In the genomic region with DNA sequence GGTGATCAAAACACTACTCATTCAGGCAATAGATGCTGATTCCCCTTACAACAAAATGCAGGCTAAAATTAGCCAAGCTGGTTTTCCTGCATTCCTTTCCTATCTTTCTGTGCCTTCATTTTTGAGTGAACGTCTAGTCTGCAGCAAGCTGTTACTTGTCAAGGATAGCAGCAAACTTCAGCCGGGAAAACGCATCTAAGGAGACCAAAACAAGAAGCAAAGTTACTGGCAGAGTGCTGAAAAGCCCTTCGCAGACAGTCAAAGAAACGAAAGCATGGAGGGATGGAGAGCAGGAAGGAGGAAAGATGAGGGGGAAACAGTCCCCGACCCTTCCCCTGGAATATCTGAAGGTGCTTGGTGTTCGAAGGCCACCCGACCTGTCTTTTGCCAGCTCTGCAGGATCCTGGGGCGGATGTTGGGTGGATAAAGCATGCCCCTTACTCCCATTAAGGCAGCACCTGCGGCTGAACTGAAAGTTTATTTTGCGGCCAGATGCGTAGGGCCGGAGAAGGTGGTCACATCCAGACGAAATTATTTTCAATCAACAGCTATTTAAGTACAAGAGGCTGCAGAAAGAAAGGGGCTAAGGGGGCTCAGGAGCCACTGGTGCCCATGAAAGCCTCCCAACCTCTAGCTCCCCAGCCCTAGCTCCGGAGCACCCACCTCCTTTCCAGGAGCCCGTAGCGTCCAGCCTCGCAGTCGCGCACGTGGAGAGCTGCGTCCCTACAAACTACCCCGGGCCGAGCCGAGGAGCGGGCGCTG, we compare ENCODE assay signal across 1 cellular context.
A peak's percentile ranks its signal among the peaks of the same experiment; 100 is the strongest.
TF ChIP-seq lines count a peak whose summit lies in the region.

No MANE protein-coding gene starts in this region.

TF ChIP-seq in HepG2, 621 proteins besides CTCF, POLR2A, EP300 and RAD21 (continued from another document and continues in another):
- TF ChIP-seq, protein P1, sequence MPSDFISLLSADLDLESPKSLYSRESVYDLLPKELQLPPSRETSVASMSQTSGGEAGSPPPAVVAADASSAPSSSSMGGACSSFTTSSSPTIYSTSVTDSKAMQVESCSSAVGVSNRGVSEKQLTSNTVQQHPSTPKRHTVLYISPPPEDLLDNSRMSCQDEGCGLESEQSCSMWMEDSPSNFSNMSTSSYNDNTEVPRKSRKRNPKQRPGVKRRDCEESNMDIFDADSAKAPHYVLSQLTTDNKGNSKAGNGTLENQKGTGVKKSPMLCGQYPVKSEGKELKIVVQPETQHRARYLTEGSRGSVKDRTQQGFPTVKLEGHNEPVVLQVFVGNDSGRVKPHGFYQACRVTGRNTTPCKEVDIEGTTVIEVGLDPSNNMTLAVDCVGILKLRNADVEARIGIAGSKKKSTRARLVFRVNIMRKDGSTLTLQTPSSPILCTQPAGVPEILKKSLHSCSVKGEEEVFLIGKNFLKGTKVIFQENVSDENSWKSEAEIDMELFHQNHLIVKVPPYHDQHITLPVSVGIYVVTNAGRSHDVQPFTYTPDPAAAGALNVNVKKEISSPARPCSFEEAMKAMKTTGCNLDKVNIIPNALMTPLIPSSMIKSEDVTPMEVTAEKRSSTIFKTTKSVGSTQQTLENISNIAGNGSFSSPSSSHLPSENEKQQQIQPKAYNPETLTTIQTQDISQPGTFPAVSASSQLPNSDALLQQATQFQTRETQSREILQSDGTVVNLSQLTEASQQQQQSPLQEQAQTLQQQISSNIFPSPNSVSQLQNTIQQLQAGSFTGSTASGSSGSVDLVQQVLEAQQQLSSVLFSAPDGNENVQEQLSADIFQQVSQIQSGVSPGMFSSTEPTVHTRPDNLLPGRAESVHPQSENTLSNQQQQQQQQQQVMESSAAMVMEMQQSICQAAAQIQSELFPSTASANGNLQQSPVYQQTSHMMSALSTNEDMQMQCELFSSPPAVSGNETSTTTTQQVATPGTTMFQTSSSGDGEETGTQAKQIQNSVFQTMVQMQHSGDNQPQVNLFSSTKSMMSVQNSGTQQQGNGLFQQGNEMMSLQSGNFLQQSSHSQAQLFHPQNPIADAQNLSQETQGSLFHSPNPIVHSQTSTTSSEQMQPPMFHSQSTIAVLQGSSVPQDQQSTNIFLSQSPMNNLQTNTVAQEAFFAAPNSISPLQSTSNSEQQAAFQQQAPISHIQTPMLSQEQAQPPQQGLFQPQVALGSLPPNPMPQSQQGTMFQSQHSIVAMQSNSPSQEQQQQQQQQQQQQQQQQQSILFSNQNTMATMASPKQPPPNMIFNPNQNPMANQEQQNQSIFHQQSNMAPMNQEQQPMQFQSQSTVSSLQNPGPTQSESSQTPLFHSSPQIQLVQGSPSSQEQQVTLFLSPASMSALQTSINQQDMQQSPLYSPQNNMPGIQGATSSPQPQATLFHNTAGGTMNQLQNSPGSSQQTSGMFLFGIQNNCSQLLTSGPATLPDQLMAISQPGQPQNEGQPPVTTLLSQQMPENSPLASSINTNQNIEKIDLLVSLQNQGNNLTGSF (CRISPR knock-in tag; IDR thresholded peaks at IDR 0.05), result no peak
- no peak for TF ChIP-seq ADNP (CRISPR knock-in tag; IDR thresholded peaks at IDR 0.05)
- TF ChIP-seq, protein P2, sequence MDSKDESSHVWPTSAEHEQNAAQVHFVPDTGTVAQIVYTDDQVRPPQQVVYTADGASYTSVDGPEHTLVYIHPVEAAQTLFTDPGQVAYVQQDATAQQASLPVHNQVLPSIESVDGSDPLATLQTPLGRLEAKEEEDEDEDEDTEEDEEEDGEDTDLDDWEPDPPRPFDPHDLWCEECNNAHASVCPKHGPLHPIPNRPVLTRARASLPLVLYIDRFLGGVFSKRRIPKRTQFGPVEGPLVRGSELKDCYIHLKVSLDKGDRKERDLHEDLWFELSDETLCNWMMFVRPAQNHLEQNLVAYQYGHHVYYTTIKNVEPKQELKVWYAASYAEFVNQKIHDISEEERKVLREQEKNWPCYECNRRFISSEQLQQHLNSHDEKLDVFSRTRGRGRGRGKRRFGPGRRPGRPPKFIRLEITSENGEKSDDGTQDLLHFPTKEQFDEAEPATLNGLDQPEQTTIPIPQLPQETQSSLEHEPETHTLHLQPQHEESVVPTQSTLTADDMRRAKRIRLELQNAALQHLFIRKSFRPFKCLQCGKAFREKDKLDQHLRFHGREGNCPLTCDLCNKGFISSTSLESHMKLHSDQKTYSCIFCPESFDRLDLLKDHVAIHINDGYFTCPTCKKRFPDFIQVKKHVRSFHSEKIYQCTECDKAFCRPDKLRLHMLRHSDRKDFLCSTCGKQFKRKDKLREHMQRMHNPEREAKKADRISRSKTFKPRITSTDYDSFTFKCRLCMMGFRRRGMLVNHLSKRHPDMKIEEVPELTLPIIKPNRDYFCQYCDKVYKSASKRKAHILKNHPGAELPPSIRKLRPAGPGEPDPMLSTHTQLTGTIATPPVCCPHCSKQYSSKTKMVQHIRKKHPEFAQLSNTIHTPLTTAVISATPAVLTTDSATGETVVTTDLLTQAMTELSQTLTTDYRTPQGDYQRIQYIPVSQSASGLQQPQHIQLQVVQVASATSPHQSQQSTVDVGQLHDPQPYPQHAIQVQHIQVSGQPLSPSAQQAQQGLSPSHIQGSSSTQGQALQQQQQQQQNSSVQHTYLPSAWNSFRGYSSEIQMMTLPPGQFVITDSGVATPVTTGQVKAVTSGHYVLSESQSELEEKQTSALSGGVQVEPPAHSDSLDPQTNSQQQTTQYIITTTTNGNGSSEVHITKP (CRISPR knock-in tag; IDR thresholded peaks at IDR 0.05; ENCODE audit: low read depth), result no peak
- no peak for TF ChIP-seq ISX (CRISPR knock-in tag; conservative IDR thresholded peaks at IDR 0.05)
- TF ChIP-seq ZNF33A (CRISPR knock-in tag; IDR thresholded peaks at IDR 0.05; ENCODE audit: borderline replicate concordance), result no peak
- TF ChIP-seq ZNF766 (CRISPR knock-in tag; IDR thresholded peaks at IDR 0.05; ENCODE audit: borderline replicate concordance), result no peak
- TF ChIP-seq, protein P3, sequence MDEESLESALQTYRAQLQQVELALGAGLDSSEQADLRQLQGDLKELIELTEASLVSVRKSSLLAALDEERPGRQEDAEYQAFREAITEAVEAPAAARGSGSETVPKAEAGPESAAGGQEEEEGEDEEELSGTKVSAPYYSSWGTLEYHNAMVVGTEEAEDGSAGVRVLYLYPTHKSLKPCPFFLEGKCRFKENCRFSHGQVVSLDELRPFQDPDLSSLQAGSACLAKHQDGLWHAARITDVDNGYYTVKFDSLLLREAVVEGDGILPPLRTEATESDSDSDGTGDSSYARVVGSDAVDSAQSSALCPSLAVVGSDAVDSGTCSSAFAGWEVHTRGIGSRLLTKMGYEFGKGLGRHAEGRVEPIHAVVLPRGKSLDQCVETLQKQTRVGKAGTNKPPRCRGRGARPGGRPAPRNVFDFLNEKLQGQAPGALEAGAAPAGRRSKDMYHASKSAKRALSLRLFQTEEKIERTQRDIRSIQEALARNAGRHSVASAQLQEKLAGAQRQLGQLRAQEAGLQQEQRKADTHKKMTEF (CRISPR knock-in tag; IDR thresholded peaks at IDR 0.05), result no peak; the same call in 1 of the 2 replicates
- TF ChIP-seq HES4 (CRISPR knock-in tag; IDR thresholded peaks at IDR 0.05; ENCODE audit: borderline replicate concordance), result no peak
- no peak for TF ChIP-seq SOX13 (IDR thresholded peaks at IDR 0.05)
- no peak; a peak in 1 of 4 replicates for TF ChIP-seq SOX13 (CRISPR knock-in tag; conservative IDR thresholded peaks at IDR 0.05 in 1 of 2, IDR thresholded peaks at IDR 0.05 in 1 of 2)
- TF ChIP-seq TEF (CRISPR knock-in tag; IDR thresholded peaks at IDR 0.05), result no peak; the same call in 1 of the 2 replicates
- peak; percentile 16; the same call in 1 of the 2 replicates for TF ChIP-seq ZNF503 (CRISPR knock-in tag; IDR thresholded peaks at IDR 0.05)
- no peak for TF ChIP-seq ZNF407 (CRISPR knock-in tag; IDR thresholded peaks at IDR 0.05; ENCODE audit: not compliant biosample characterization)
- TF ChIP-seq CBFB (CRISPR knock-in tag; IDR thresholded peaks at IDR 0.05), result no peak
- no peak for TF ChIP-seq ZNF34 (CRISPR knock-in tag; IDR thresholded peaks at IDR 0.05; ENCODE audit: borderline replicate concordance)
- TF ChIP-seq, protein P4, sequence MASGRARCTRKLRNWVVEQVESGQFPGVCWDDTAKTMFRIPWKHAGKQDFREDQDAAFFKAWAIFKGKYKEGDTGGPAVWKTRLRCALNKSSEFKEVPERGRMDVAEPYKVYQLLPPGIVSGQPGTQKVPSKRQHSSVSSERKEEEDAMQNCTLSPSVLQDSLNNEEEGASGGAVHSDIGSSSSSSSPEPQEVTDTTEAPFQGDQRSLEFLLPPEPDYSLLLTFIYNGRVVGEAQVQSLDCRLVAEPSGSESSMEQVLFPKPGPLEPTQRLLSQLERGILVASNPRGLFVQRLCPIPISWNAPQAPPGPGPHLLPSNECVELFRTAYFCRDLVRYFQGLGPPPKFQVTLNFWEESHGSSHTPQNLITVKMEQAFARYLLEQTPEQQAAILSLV (CRISPR knock-in tag; IDR thresholded peaks at IDR 0.05; ENCODE audit: borderline replicate concordance), result no peak
- TF ChIP-seq NR0B2 (CRISPR knock-in tag; IDR thresholded peaks at IDR 0.05), result no peak
- TF ChIP-seq ZNF724P (CRISPR knock-in tag; IDR thresholded peaks at IDR 0.05; ENCODE audit: borderline replicate concordance), result no peak
- TF ChIP-seq CBX2 (IDR thresholded peaks at IDR 0.05; ENCODE audit: low read depth, low read length), result no peak
- TF ChIP-seq CBX2 (CRISPR knock-in tag; IDR thresholded peaks at IDR 0.05; ENCODE audit: low read depth), result no peak
- TF ChIP-seq NFATC3 (CRISPR knock-in tag; IDR thresholded peaks at IDR 0.05), result no peak
